In the genomic region with DNA sequence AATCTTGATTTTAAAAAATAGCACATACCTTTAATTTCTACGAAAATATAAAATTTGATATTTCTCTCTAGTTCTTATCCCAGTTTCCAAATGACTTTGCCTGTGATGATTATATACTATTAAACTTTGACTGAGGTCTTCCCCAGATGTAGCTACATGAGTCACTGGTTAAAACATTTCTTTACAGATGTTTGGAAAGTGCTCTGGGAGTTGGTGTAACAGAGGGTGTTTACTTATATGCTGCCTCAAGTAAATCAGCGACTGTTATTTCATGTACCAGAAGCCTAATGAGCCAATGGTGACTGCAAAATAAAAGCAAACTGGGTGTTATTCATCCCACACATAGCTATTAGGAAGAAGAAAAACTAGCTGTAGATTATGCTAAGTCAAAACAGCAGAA, we compare ENCODE assay signal across 24 cellular contexts.
"Had no signal": no experiment of that assay in that cellular context is flagged by ENCODE, and none has a peak within 500 bp of the region (broad histone marks: within the 10 kb centered on the region; RNA-seq: fewer than 3 reads in every experiment).

No MANE protein-coding gene starts in this region.

- DNase-seq: activated CD4-positive, alpha-beta T cell treated with anti-CD3 and anti-CD28 coated beads for 48 hours; activated CD4-positive, alpha-beta T cell treated with anti-CD3 and anti-CD28 coated beads, Interleukin-2, amount 50 U/mL, for 4 hours; activated CD4-positive, CD25-positive, alpha-beta regulatory T cell treated with anti-CD3 and anti-CD28 coated beads, Interleukin-2, amount 50 U/mL, for 72 hours; activated CD8-positive, alpha-beta memory T cell treated with anti-CD3 and anti-CD28 coated beads, Interleukin-2, amount 50 U/mL, for 48 hours; activated CD8-positive, alpha-beta T cell treated with anti-CD3 and anti-CD28 coated beads, Interleukin-2, amount 10 ng/mL, durations not matched to agents 7 days and 5 days; activated naive CD4-positive, alpha-beta T cell treated with anti-CD3 and anti-CD28 coated beads, Interleukin-2, amount 50 U/mL, for 16 hours; activated naive CD8-positive, alpha-beta T cell treated with anti-CD3 and anti-CD28 coated beads, Interleukin-2, amount 10 ng/mL, durations not matched to agents 7 days and 5 days; activated T-cell treated with anti-CD3 and anti-CD28 coated beads, Interleukin-2, amount 50 U/mL, for 1 hour; amniotic stem cell; body of pancreas; MV-4-11; NCI-H1092 treated with DMSO at 0.1 percent for 48 hours; NCI-H1417 treated with DMSO at 0.1 percent for 48 hours; NCI-H187; NCI-H2081; NCI-H510A treated with DMSO at 0.1 percent for 48 hours; NCI-H69; NK-92 treated with Interleukin-12 subunit alpha and Interleukin-12 subunit beta, amount 100 ng/mL, for 24 hours; SHP77 had no signal

- H3K27ac ChIP-seq: ascending aorta, body of pancreas had no signal

- H3K27me3 Mint-ChIP-seq: activated naive CD8-positive, alpha-beta T cell treated with anti-CD3 and anti-CD28 coated beads, Interleukin-2, amount 10 ng/mL, durations not matched to agents 7 days and 5 days; central memory CD8-positive, alpha-beta T cell had no signal

- H3K4me1 ChIP-seq: ascending aorta, body of pancreas had no signal

- ATAC-seq: activated CD8-positive, alpha-beta T cell treated with anti-CD3 and anti-CD28 coated beads, Interleukin-2, amount 10 ng/mL, durations not matched to agents 7 days and 5 days; body of pancreas; WTC11 had no signal

- H3K9me3 ChIP-seq: ascending aorta, body of pancreas had no signal

- H3K27me3 ChIP-seq: ascending aorta, body of pancreas had no signal

- H3K4me1 Mint-ChIP-seq: activated naive CD8-positive, alpha-beta T cell treated with anti-CD3 and anti-CD28 coated beads, Interleukin-2, amount 10 ng/mL, durations not matched to agents 7 days and 5 days; central memory CD8-positive, alpha-beta T cell; WTC11 had no signal

- H3K36me3 Mint-ChIP-seq: activated naive CD8-positive, alpha-beta T cell treated with anti-CD3 and anti-CD28 coated beads, Interleukin-2, amount 10 ng/mL, durations not matched to agents 7 days and 5 days; WTC11 had no signal

- H3K4me3 Mint-ChIP-seq: activated CD8-positive, alpha-beta T cell treated with anti-CD3 and anti-CD28 coated beads, Interleukin-2, amount 10 ng/mL, durations not matched to agents 7 days and 5 days; activated naive CD8-positive, alpha-beta T cell treated with anti-CD3 and anti-CD28 coated beads, Interleukin-2, amount 10 ng/mL, durations not matched to agents 7 days and 5 days; central memory CD8-positive, alpha-beta T cell; T-helper 1 cell treated with Interleukin-12 subunit alpha and Interleukin-12 subunit beta and Interleukin-4 antibody, amounts not matched to agents 30 μg/mL and 1 μg/mL, for 36 hours; WTC11 had no signal

- H3K4me3 ChIP-seq: ascending aorta, body of pancreas had no signal

- FAIRE-seq: RCC 7860 had no signal

- H3K36me3 ChIP-seq: ascending aorta had no signal

- H3K9me3 Mint-ChIP-seq: WTC11 had no signal

- H3K27ac Mint-ChIP-seq: activated CD8-positive, alpha-beta T cell treated with anti-CD3 and anti-CD28 coated beads, Interleukin-2, amount 10 ng/mL, durations not matched to agents 7 days and 5 days; activated naive CD8-positive, alpha-beta T cell treated with anti-CD3 and anti-CD28 coated beads, Interleukin-2, amount 10 ng/mL, durations not matched to agents 7 days and 5 days; T-helper 1 cell treated with Interleukin-12 subunit alpha and Interleukin-12 subunit beta and Interleukin-4 antibody, amounts not matched to agents 30 μg/mL and 1 μg/mL, for 36 hours; WTC11 had no signal
